In the genomic region with DNA sequence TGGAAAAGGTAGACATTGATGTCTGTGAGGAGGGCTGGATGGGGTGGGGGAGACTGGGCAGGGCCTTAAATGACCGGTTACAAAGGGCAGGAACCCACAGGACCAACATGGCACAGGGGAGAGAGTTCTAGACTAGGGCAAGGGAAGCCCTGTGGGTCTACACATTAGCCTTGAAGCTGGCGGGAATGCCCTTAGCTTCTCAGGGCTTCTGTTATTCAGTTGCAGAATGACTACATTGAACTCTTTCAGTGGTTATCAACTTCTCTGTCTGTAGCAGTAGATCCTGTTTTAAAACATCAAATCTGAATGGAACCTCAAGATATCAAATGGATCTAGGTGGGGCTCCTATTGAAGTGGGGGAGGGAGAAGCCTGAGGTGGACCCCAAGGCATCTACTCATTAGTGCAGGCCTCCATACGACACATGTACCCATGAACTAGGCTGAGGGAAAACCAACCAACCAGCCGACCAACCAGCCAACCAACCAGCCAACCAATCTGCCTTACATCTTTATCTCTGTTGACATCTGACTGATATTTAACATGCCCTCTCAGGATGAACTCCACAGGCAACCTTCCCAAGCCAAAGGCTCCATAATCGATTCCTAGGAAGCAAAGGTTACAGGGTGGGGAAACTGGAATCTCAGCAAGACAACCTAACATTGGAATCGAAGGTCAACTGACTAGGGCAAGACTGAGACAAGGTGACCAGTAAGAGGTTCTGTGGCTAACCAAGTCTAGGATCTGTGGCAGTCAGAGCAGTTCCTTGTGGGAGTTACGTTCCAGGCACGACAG, we compare ENCODE assay signal across 14 cellular contexts. TPM values are rescaled to one million over a fixed set of nuclear protein-coding genes. Genes with fewer than 3 reads are reported as not detected.
DNase-seq lines count a peak whose midpoint lies in the region; ATAC-seq and TF ChIP-seq lines count a peak whose summit lies in the region.
"Had no signal": no experiment of that assay in that cellular context is flagged by ENCODE, and none has a peak within 500 bp of the region (broad histone marks: within the 10 kb centered on the region; RNA-seq: fewer than 3 reads in every experiment).

No MANE protein-coding gene starts in this region.

- H3K9me3 Mint-ChIP-seq in Caco-2 (ENCODE audit: unreplicated experiment), result no peaks in the 10 kb centered on the region
- no peaks in the 10 kb centered on the region for H3K9me3 Mint-ChIP-seq in type B pancreatic cell

- H3K4me3 Mint-ChIP-seq in Caco-2 (ENCODE audit: unreplicated experiment), result no peak overlapping the region
- no peak overlapping the region for H3K4me3 Mint-ChIP-seq in type B pancreatic cell

- H3K9me3 ChIP-seq in RWPE2 (ENCODE audit: severe bottlenecking) (no peaks in the 10 kb centered on the region), Caco-2 (no peaks in the 10 kb centered on the region)
- H3K9me3 ChIP-seq: thyroid gland had no signal

- BruUV-seq in Caco-2 (replicated peaks; lab: Mats Ljungman, UMichigan), result no TSS peak

- peak overlapping the region; percentile 4 for H3K27ac ChIP-seq in RWPE2 (ENCODE audit: poor library complexity, severe bottlenecking)
- H3K27ac ChIP-seq in dorsolateral prefrontal cortex, result no peak overlapping the region
- H3K27ac ChIP-seq: cardiac muscle cell, thyroid gland, VCaP had no signal

- H3K27me3 ChIP-seq in RWPE2 (ENCODE audit: insufficient read depth, poor library complexity, severe bottlenecking), result no peaks in the 10 kb centered on the region
- no peaks in the 10 kb centered on the region for H3K27me3 ChIP-seq in dorsolateral prefrontal cortex
- H3K27me3 ChIP-seq in Caco-2 (replicated peaks; ENCODE audit: control insufficient read depth, insufficient read depth, low read length), result no peaks in the 10 kb centered on the region
- H3K27me3 ChIP-seq: BLaER1 treated with 17β-estradiol and CSF1 and Interleukin-3, amounts not matched to agents 10 nM and 100 nM; cardiac muscle cell; thyroid gland had no signal

- H3K36me3 ChIP-seq in RWPE2 (ENCODE audit: low read depth) (peaks cover 32% of the 10 kb centered on the region), Caco-2 (ENCODE audit: control insufficient read depth, insufficient read depth, low read length) (peaks cover 4% of the 10 kb centered on the region)
- H3K36me3 ChIP-seq: cardiac muscle cell had no signal

- H3K27me3 Mint-ChIP-seq in Caco-2 (ENCODE audit: insufficient read depth, unreplicated experiment) (no peaks in the 10 kb centered on the region), type B pancreatic cell (no peaks in the 10 kb centered on the region)

- intact Hi-C loops in dorsolateral prefrontal cortex (cut with DNase I) (no loop called here), Caco-2 (cut with micrococcal nuclease; ENCODE audit: unreplicated experiment) (no loop called here)

- H3K4me3 ChIP-seq in RWPE2 (ENCODE audit: severe bottlenecking), result no peak overlapping the region
- H3K4me3 ChIP-seq in dorsolateral prefrontal cortex, result no peak overlapping the region
- H3K4me3 ChIP-seq in Caco-2 (ENCODE audit: low read depth, low read length), result no peak overlapping the region
- H3K4me3 ChIP-seq: BLaER1 treated with 17β-estradiol and CSF1 and Interleukin-3, amounts not matched to agents 10 nM and 100 nM; cardiac muscle cell; thyroid gland had no signal

- H3K4me1 Mint-ChIP-seq in Caco-2 (ENCODE audit: low read depth, unreplicated experiment) (peaks cover 6% of the 10 kb centered on the region), type B pancreatic cell (ENCODE audit: unreplicated experiment) (peaks cover 9% of the 10 kb centered on the region)

- CTCF ChIA-PET in Caco-2 (lab: Charles Lee), result no interaction called here

- POLR2A ChIA-PET in Caco-2 (lab: Charles Lee), result no interaction called here

- H3K36me3 Mint-ChIP-seq in Caco-2 (ENCODE audit: insufficient read depth, unreplicated experiment) (peaks cover 7% of the 10 kb centered on the region), type B pancreatic cell (peaks cover 49% of the 10 kb centered on the region)

- peaks cover 6% of the 10 kb centered on the region for H3K4me1 ChIP-seq in RWPE2 (ENCODE audit: insufficient read depth, poor library complexity, severe bottlenecking)
- H3K4me1 ChIP-seq in Caco-2, result peaks cover 6% of the 10 kb centered on the region; the same call in 1 of the 2 replicates
- H3K4me1 ChIP-seq: thyroid gland had no signal

- ATAC-seq in GM18508 (IDR thresholded peaks at IDR 0.05; ENCODE audit: insufficient read depth, unreplicated experiment), result peak; percentile 94
- peak; percentile 74 for ATAC-seq in GM21360 (IDR thresholded peaks at IDR 0.05; ENCODE audit: unreplicated experiment)
- ATAC-seq in HG02973 (IDR thresholded peaks at IDR 0.05; ENCODE audit: unreplicated experiment), result peak; percentile 90
- no peak for ATAC-seq in RWPE2 (ENCODE audit: low read depth)

- no peak for TF ChIP-seq CTCF in RWPE2 (IDR thresholded peaks at IDR 0.05; ENCODE audit: poor library complexity, severe bottlenecking)
- TF ChIP-seq CTCF in dorsolateral prefrontal cortex (IDR thresholded peaks at IDR 0.05 in 54 of 56, conservative IDR thresholded peaks at IDR 0.05 in 2 of 56; ENCODE audit: low read depth in 1 of 56, partially characterized antibody in 56 of 56), result no peak
- no peak for TF ChIP-seq CTCF in Caco-2 (IDR thresholded peaks at IDR 0.05; ENCODE audit: insufficient read depth in 1 of 2, low read depth in 1 of 2, low read length in 1 of 2, severe bottlenecking in 1 of 2, unreplicated experiment in 1 of 2)
- no peak for TF ChIP-seq CTCF in type B pancreatic cell (conservative IDR thresholded peaks at IDR 0.05)

- H3K27ac Mint-ChIP-seq in Caco-2 (ENCODE audit: unreplicated experiment) (no peak overlapping the region), type B pancreatic cell (no peak overlapping the region)

- no peak for DNase-seq in RWPE2 (ENCODE audit: low spot score)
- no peak for DNase-seq in dorsolateral prefrontal cortex
- no peak for DNase-seq in Caco-2
- DNase-seq in GM19240 (ENCODE audit: insufficient read length, low spot score), result no peak
- no peak for DNase-seq in type B pancreatic cell (ENCODE audit: extremely low spot score, unreplicated experiment)
- DNase-seq: GOT3, NCI-H446, thyroid gland had no signal

RNA-seq across cellular contexts. Expression of a gene that starts 48.3 kb away (rescaled TPM):
- total RNA-seq in dorsolateral prefrontal cortex (10 to 100 TPM; 16.1 to 43.5 (median 28.7) TPM), Caco-2 (2022) (74.7 and 77.6 TPM in 2 replicates), type B pancreatic cell (ENCODE audit: low replicate concordance) (82.7 and 102 TPM in 2 replicates)
